ENCODE assay signal across 14 cellular contexts in genomic region chr12:21451529-21451928, GRCh38. TPM values are rescaled to one million over a fixed set of nuclear protein-coding genes. Genes with fewer than 3 reads are reported as not detected.
A peak's percentile ranks its signal among the peaks of the same experiment; 100 is the strongest.
DNase-seq lines count a peak whose midpoint lies in the region; ATAC-seq and TF ChIP-seq lines count a peak whose summit lies in the region.
"Had no signal": no experiment of that assay in that cellular context is flagged by ENCODE, and none has a peak within 500 bp of the region (broad histone marks: within the 10 kb centered on the region; RNA-seq: fewer than 3 reads in every experiment).

No MANE protein-coding gene starts in this region.

- no peaks in the 10 kb centered on the region for H3K36me3 ChIP-seq in breast epithelium
- H3K36me3 ChIP-seq in OCI-LY7 (ENCODE audit: insufficient read depth, low read length) = peaks cover 57% of the 10 kb centered on the region

- no peaks in the 10 kb centered on the region for H3K9me2 ChIP-seq in OCI-LY7 (ENCODE audit: insufficient read depth, low read length)

- H4K20me1 ChIP-seq in OCI-LY7 (ENCODE audit: insufficient read depth, low read length) = no peaks in the 10 kb centered on the region

- H3K4me1 ChIP-seq in breast epithelium (no peaks in the 10 kb centered on the region), OCI-LY7 (ENCODE audit: insufficient read depth, low read length, poor library complexity, severe bottlenecking) (no peaks in the 10 kb centered on the region)

- H3K9me3 Mint-ChIP-seq in MCF 10A (ENCODE audit: unreplicated experiment) (no peaks in the 10 kb centered on the region), type B pancreatic cell (no peaks in the 10 kb centered on the region)
- H3K9me3 Mint-ChIP-seq: effector memory CD8-positive, alpha-beta T cell; T-helper 1 cell treated with Interleukin-12 subunit alpha and Interleukin-12 subunit beta and Interleukin-4 antibody, amounts not matched to agents 30 μg/mL and 1 μg/mL, for 36 hours had no signal

- TF ChIP-seq POLR2A in breast epithelium (IDR thresholded peaks at IDR 0.05) = no peak

- H3K4me2 ChIP-seq in OCI-LY7 (ENCODE audit: low read length) = no peak overlapping the region

- intact Hi-C loops in MCF 10A (cut with micrococcal nuclease) = no loop called here
- intact Hi-C loops in breast epithelium (cut with DNase I; ENCODE audit: low total_unique reads) = no loop called here
- intact Hi-C loops in OCI-LY7 (cut with micrococcal nuclease; ENCODE audit: unreplicated experiment) = no loop called here

- H3K36me3 Mint-ChIP-seq in MCF 10A (ENCODE audit: insufficient read depth, unreplicated experiment) (peaks cover 64% of the 10 kb centered on the region), type B pancreatic cell (peaks cover 36% of the 10 kb centered on the region)

- H3K4me3 ChIP-seq in breast epithelium = no peak overlapping the region
- no peak overlapping the region for H3K4me3 ChIP-seq in OCI-LY7 (ENCODE audit: low read depth, low read length, poor library complexity, severe bottlenecking)
- no peak overlapping the region for H3K4me3 ChIP-seq in fibroblast of the aortic adventitia (ENCODE audit: low read depth, low read length)

- no peaks in the 10 kb centered on the region for H3K4me1 Mint-ChIP-seq in MCF 10A (ENCODE audit: insufficient read depth, unreplicated experiment)
- H3K4me1 Mint-ChIP-seq in type B pancreatic cell (ENCODE audit: unreplicated experiment) = no peaks in the 10 kb centered on the region

- no peaks in the 10 kb centered on the region for H3K79me2 ChIP-seq in OCI-LY7 (ENCODE audit: insufficient read depth, low read depth, low read length)

- CTCF ChIA-PET in MCF 10A (lab: Yijun Ruan, JAX) = interaction anchor here (0.6 to 1.4 kb wide), 5 partner anchors 12 to 246 kb away, joined by 3 to 6 read pairs (median 4); partner anchors contain the start of gene PYROXD1
- CTCF ChIA-PET in OCI-LY7 (lab: Charles Lee; ENCODE audit: unreplicated experiment) = no interaction called here

- no peaks in the 10 kb centered on the region for H3K27me3 ChIP-seq in breast epithelium

- TF ChIP-seq CTCF in MCF 10A (IDR thresholded peaks at IDR 0.05; ENCODE audit: unreplicated experiment) = peak; percentile 7
- TF ChIP-seq CTCF in breast epithelium (IDR thresholded peaks at IDR 0.05) = no peak
- peak; percentile 27; the same call in 1 of the 2 replicates for TF ChIP-seq CTCF in OCI-LY7 (conservative IDR thresholded peaks at IDR 0.05; ENCODE audit: low read length)
- TF ChIP-seq CTCF in fibroblast of the aortic adventitia (IDR thresholded peaks at IDR 0.05; ENCODE audit: insufficient read depth, low read length) = peak; percentile 3
- TF ChIP-seq CTCF in type B pancreatic cell (conservative IDR thresholded peaks at IDR 0.05) = peak; percentile 43

- no peak for DNase-seq in MCF 10A (ENCODE audit: unreplicated experiment)
- no peak for DNase-seq in breast epithelium (ENCODE audit: low spot score in 2 of 2)
- DNase-seq in OCI-LY7 (ENCODE audit: low spot score) = no peak
- peak; percentile 9 for DNase-seq in fibroblast of the aortic adventitia (ENCODE audit: low read depth)
- no peak for DNase-seq in type B pancreatic cell (ENCODE audit: extremely low spot score, unreplicated experiment)
- DNase-seq in substantia nigra (lab: John Stamatoyannopoulos, UW) = no peak
- DNase-seq in activated CD4-positive, CD25-positive, alpha-beta regulatory T cell treated with anti-CD3 and anti-CD28 coated beads, Interleukin-2, amount 50 U/mL, for 72 hours = no peak
- DNase-seq: activated CD8-positive, alpha-beta T cell treated with anti-CD3 and anti-CD28 coated beads, Interleukin-2, amount 10 ng/mL, durations not matched to agents 7 days and 5 days; AML-193; effector memory CD8-positive, alpha-beta T cell; NCI-H2107; NK-92 treated with Interleukin-12 subunit alpha and Interleukin-12 subunit beta, amount 100 ng/mL, for 24 hours had no signal

- H3K27me3 Mint-ChIP-seq in MCF 10A (ENCODE audit: insufficient read depth, unreplicated experiment) (no peaks in the 10 kb centered on the region), type B pancreatic cell (no peaks in the 10 kb centered on the region)
- H3K27me3 Mint-ChIP-seq: effector memory CD8-positive, alpha-beta T cell had no signal

- BruUV-seq in MCF 10A (replicated peaks; lab: Mats Ljungman, UMichigan) (no TSS peak), OCI-LY7 (replicated peaks; lab: Mats Ljungman, UMichigan) (no TSS peak)

- H3K27ac ChIP-seq in breast epithelium (no peak overlapping the region), OCI-LY7 (ENCODE audit: low read depth, low read length, poor library complexity, severe bottlenecking) (no peak overlapping the region), substantia nigra (ENCODE audit: low read depth, low read length, poor library complexity, severe bottlenecking) (no peak overlapping the region)

- POLR2A ChIA-PET in MCF 10A (lab: Yijun Ruan, JAX) (interaction anchor here (0.7 kb wide), 1 partner anchor 14 kb away, joined by 3 read pairs; no protein-coding TSS in a partner anchor), OCI-LY7 (lab: Charles Lee) (interaction anchor here (0.7 to 0.8 kb wide), 3 partner anchors 10 to 232 kb away, joined by 3 to 5 read pairs (median 3); no protein-coding TSS in a partner anchor)

- no peak overlapping the region for H3K4me3 Mint-ChIP-seq in MCF 10A (ENCODE audit: unreplicated experiment)
- no peak overlapping the region for H3K4me3 Mint-ChIP-seq in type B pancreatic cell
- H3K4me3 Mint-ChIP-seq: activated CD8-positive, alpha-beta T cell treated with anti-CD3 and anti-CD28 coated beads, Interleukin-2, amount 10 ng/mL, durations not matched to agents 7 days and 5 days; effector memory CD8-positive, alpha-beta T cell; T-helper 1 cell treated with Interleukin-12 subunit alpha and Interleukin-12 subunit beta and Interleukin-4 antibody, amounts not matched to agents 30 μg/mL and 1 μg/mL, for 36 hours had no signal

- ATAC-seq in GM21529 (IDR thresholded peaks at IDR 0.05; ENCODE audit: unreplicated experiment) = no peak
- ATAC-seq: activated CD8-positive, alpha-beta T cell treated with anti-CD3 and anti-CD28 coated beads, Interleukin-2, amount 10 ng/mL, durations not matched to agents 7 days and 5 days; effector memory CD8-positive, alpha-beta T cell had no signal

- H3K27ac Mint-ChIP-seq in MCF 10A (ENCODE audit: low read depth, unreplicated experiment) = no peak overlapping the region
- H3K27ac Mint-ChIP-seq in type B pancreatic cell = no peak overlapping the region
- H3K27ac Mint-ChIP-seq: activated CD8-positive, alpha-beta T cell treated with anti-CD3 and anti-CD28 coated beads, Interleukin-2, amount 10 ng/mL, durations not matched to agents 7 days and 5 days had no signal

- no peak overlapping the region for H2AFZ ChIP-seq in OCI-LY7 (ENCODE audit: low read length)

- H3K9me3 ChIP-seq in breast epithelium (no peaks in the 10 kb centered on the region), OCI-LY7 (ENCODE audit: low read length) (no peaks in the 10 kb centered on the region)

RNA-seq across cellular contexts. Expression of gene PYROXD1, which starts 14.1 kb away (rescaled TPM):
- 35.5 and 35.9 TPM in 2 replicates for total RNA-seq in MCF 10A (2022)
- total RNA-seq in breast epithelium = 10 to 100 TPM; 23.6 to 37.9 (median 30.4) TPM
- total RNA-seq in OCI-LY7 (2014; rRNA removed; shearing (Covaris generic)) = 8.5 and 12.1 TPM in 2 replicates
- total RNA-seq in OCI-LY7 (2022) = 16.2 and 18.7 TPM in 2 replicates
- total RNA-seq in fibroblast of the aortic adventitia (ENCODE audit: low replicate concordance) = 13.8 and 17.9 TPM in 2 replicates
- 10.9 and 34.1 TPM in 2 replicates for total RNA-seq in type B pancreatic cell (ENCODE audit: low replicate concordance)

RNA-seq across cellular contexts. Expression of gene RECQL, which starts 49.9 kb away (rescaled TPM):
- total RNA-seq in MCF 10A (2022) (44.9 and 49.5 TPM in 2 replicates), breast epithelium (10 to 100 TPM; 33.8 to 46.2 (median 37.0) TPM), OCI-LY7 (2022) (70.3 and 72.8 TPM in 2 replicates), fibroblast of the aortic adventitia (ENCODE audit: low replicate concordance) (54.1 and 114 TPM in 2 replicates), type B pancreatic cell (ENCODE audit: low replicate concordance) (25.6 and 36.1 TPM in 2 replicates)
- total RNA-seq in OCI-LY7 (2014; rRNA removed; shearing (Covaris generic)) = 53.1 and 55.9 TPM in 2 replicates

RNA-seq across cellular contexts. Expression of gene GOLT1B, which starts 50.1 kb away (rescaled TPM):
- total RNA-seq in MCF 10A (2022) (58.6 and 80.7 TPM in 2 replicates), breast epithelium (10 to 100 TPM; 24.9 to 32.6 (median 30.9) TPM), OCI-LY7 (2022) (25.3 and 30.7 TPM in 2 replicates), fibroblast of the aortic adventitia (ENCODE audit: low replicate concordance) (55.2 and 82.2 TPM in 2 replicates), type B pancreatic cell (ENCODE audit: low replicate concordance) (36.3 and 65.9 TPM in 2 replicates)
- 9.5 and 12.7 TPM in 2 replicates for total RNA-seq in OCI-LY7 (2014; rRNA removed; shearing (Covaris generic))

Comparison
In these comparisons a context has a peak if more than half of its experiments do, and no peak if none do; other contexts are left out.
1. CTCF ChIP-seq: peak in MCF 10A (single experiment), OCI-LY7 (single experiment), fibroblast of the aortic adventitia (single experiment) and type B pancreatic cell (single experiment); none in breast epithelium (0 of 3).